ENCODE assay signal across 10 cellular contexts in genomic region chr2:44942304-44943030, GRCh38. TPM values are rescaled to one million over a fixed set of nuclear protein-coding genes. Genes with fewer than 3 reads are reported as not detected.
DNase-seq lines count a peak whose midpoint lies in the region; ATAC-seq and TF ChIP-seq lines count a peak whose summit lies in the region.
"Had no signal": no experiment of that assay in that cellular context is flagged by ENCODE, and none has a peak within 500 bp of the region (broad histone marks: within the 10 kb centered on the region; RNA-seq: fewer than 3 reads in every experiment).

No MANE protein-coding gene starts in this region.

- no peak overlapping the region for H3K4ac ChIP-seq in IMR-90 (ENCODE audit: low read depth, low read length)

- H3K9me1 ChIP-seq in IMR-90 (ENCODE audit: insufficient read depth, low read length): no peaks in the 10 kb centered on the region

- H3K79me1 ChIP-seq in IMR-90 (ENCODE audit: low read depth in 1 of 2, low read length in 2 of 2): no peaks in the 10 kb centered on the region

- no peaks in the 10 kb centered on the region for H3K36me3 ChIP-seq in IMR-90 (ENCODE audit: control insufficient read depth, insufficient read depth, low read length)
- H3K36me3 ChIP-seq in neuron (ENCODE audit: insufficient read depth, low read length): no peaks in the 10 kb centered on the region

- no peak for TF ChIP-seq CTCF in CD4-positive, alpha-beta T cell (IDR thresholded peaks at IDR 0.05)
- no peak for TF ChIP-seq CTCF in IMR-90 (conservative IDR thresholded peaks at IDR 0.05; ENCODE audit: low read depth, low read length)

- H3K27ac Mint-ChIP-seq in CD4-positive, alpha-beta T cell: no peak overlapping the region
- H3K27ac Mint-ChIP-seq in central memory CD8-positive, alpha-beta T cell (ENCODE audit: low read depth): peak overlapping the region; percentile 10

- H2BK15ac ChIP-seq in IMR-90 (ENCODE audit: low read depth, low read length): no peak overlapping the region

- H3K4me1 Mint-ChIP-seq in CD4-positive, alpha-beta T cell (ENCODE audit: low read depth): peaks cover 41% of the 10 kb centered on the region
- H3K4me1 Mint-ChIP-seq in central memory CD8-positive, alpha-beta T cell: peaks cover 39% of the 10 kb centered on the region

- no peak overlapping the region for H4K5ac ChIP-seq in IMR-90 (ENCODE audit: low read depth, low read length)

- dilution Hi-C loops in IMR-90 (cut with HindIII; ENCODE audit: low sequenced_read_pairs, unreplicated experiment): no loop called here

- intact Hi-C loops in CD4-positive, alpha-beta T cell (cut with DNase I, micrococcal nuclease): no loop called here
- intact Hi-C loops in IMR-90 (cut with micrococcal nuclease): no loop called here

- peak overlapping the region; percentile 71 for H3K4me3 Mint-ChIP-seq in CD4-positive, alpha-beta T cell
- peak overlapping the region; percentile 75 for H3K4me3 Mint-ChIP-seq in central memory CD8-positive, alpha-beta T cell

- H2BK120ac ChIP-seq in IMR-90 (ENCODE audit: low read depth, low read length): no peak overlapping the region

- H3K4me1 ChIP-seq in IMR-90 (ENCODE audit: control insufficient read depth, insufficient read depth, low read length) (no peaks in the 10 kb centered on the region; the same call in 1 of the 2 replicates), neuron (ENCODE audit: insufficient read depth, low read length) (peaks cover 43% of the 10 kb centered on the region)

- no peak overlapping the region for H3K9ac ChIP-seq in IMR-90 (ENCODE audit: low read depth, low read length)

- in situ Hi-C loops in IMR-90 (cut with MboI; ENCODE audit: low sequenced_read_pairs): no loop called here
- in situ Hi-C loops in ACHN (cut with HindIII; ENCODE audit: low pct_ligation_motif_present, low pct_unique_long_range_greater_than_20kb, low sequenced_read_pairs): no loop called here

- POLR2A ChIA-PET in CD4-positive, alpha-beta T cell (lab: Charles Lee): no interaction called here
- POLR2A ChIA-PET in IMR-90 (lab: Charles Lee; ENCODE audit: unreplicated experiment): no interaction called here

- no peak overlapping the region for H3K14ac ChIP-seq in IMR-90 (replicated peaks; ENCODE audit: low read depth, low read length)

- no peaks in the 10 kb centered on the region for H3K9me3 Mint-ChIP-seq in CD4-positive, alpha-beta T cell
- no peaks in the 10 kb centered on the region for H3K9me3 Mint-ChIP-seq in central memory CD8-positive, alpha-beta T cell

- no peak for TF ChIP-seq POLR2A in IMR-90 (IDR thresholded peaks at IDR 0.05; ENCODE audit: low read depth, low read length)

- H2AFZ ChIP-seq in IMR-90 (replicated peaks; ENCODE audit: low read length, poor library complexity) (no peak overlapping the region), neuron (ENCODE audit: low read depth, low read length) (no peak overlapping the region)

- H3K56ac ChIP-seq in IMR-90 (ENCODE audit: extremely low read depth, insufficient read depth, low read length): no peak overlapping the region

- H2AK5ac ChIP-seq in IMR-90 (ENCODE audit: low read depth, low read length): no peak overlapping the region

- DNase-seq in CD4-positive, alpha-beta T cell: no peak
- no peak for DNase-seq in IMR-90
- no peak for DNase-seq in central memory CD8-positive, alpha-beta T cell (ENCODE audit: low spot score in 2 of 2)
- no peak for DNase-seq in ACHN
- no peak for DNase-seq in OCI-M2 (lab: John Stamatoyannopoulos, UW; ENCODE audit: unreplicated experiment)
- no peak for DNase-seq in DMS79 (lab: John Stamatoyannopoulos, UW)
- DNase-seq in Ammon's horn (ENCODE audit: low spot score): no peak
- DNase-seq: NCI-H1436 treated with DMSO at 0.1 percent for 48 hours had no signal

- peaks cover 75% of the 10 kb centered on the region for H3K27me3 Mint-ChIP-seq in CD4-positive, alpha-beta T cell
- peaks cover 82% of the 10 kb centered on the region for H3K27me3 Mint-ChIP-seq in central memory CD8-positive, alpha-beta T cell

- no peak for ATAC-seq in CD4-positive, alpha-beta T cell (ENCODE audit: poor library complexity)
- no peak for ATAC-seq in IMR-90 (ENCODE audit: low read depth)
- ATAC-seq in central memory CD8-positive, alpha-beta T cell (replicated peaks; ENCODE audit: extremely low read depth, poor library complexity, severe bottlenecking): no peak

- no peak overlapping the region for H2BK5ac ChIP-seq in IMR-90 (ENCODE audit: low read depth, low read length, poor library complexity, severe bottlenecking)

- WGBS in IMR-90 (ENCODE audit: extremely low coverage in 2 of 2, insufficient read length in 1 of 2), 2 experiments: 5% methylated on average over 33 of the region's 69 CpGs; no CpG with 5 or more reads in 1 of the 2 experiments

- H3K4me3 ChIP-seq in IMR-90 (ENCODE audit: insufficient read depth, low read depth, low read length) (no peak overlapping the region), neuron (ENCODE audit: low read length) (peak overlapping the region; percentile 35)

- no TSS peak for BruUV-seq in IMR-90 (replicated peaks; lab: Mats Ljungman, UMichigan)

- no peak overlapping the region for H2BK20ac ChIP-seq in IMR-90 (ENCODE audit: low read depth, low read length)

- peak overlapping the region; percentile 24 for H2AK9ac ChIP-seq in IMR-90 (replicated peaks; ENCODE audit: low read depth, low read length, poor library complexity)

- H4K8ac ChIP-seq in IMR-90 (ENCODE audit: low read depth in 2 of 2, low read length in 2 of 2): no peak overlapping the region

- H3K23ac ChIP-seq in IMR-90 (ENCODE audit: low read depth, low read length): no peak overlapping the region

- no peaks in the 10 kb centered on the region for H4K20me1 ChIP-seq in IMR-90 (ENCODE audit: insufficient read depth, low read length)

- H3K27me3 ChIP-seq in CD4-positive, alpha-beta T cell (ENCODE audit: control insufficient read depth, insufficient read depth, low read length): peaks cover 91% of the 10 kb centered on the region
- peaks cover 98% of the 10 kb centered on the region for H3K27me3 ChIP-seq in IMR-90 (ENCODE audit: control insufficient read depth, insufficient read depth, low read length)
- peaks cover 96% of the 10 kb centered on the region for H3K27me3 ChIP-seq in neuron (ENCODE audit: insufficient read depth, low read length)

- no peaks in the 10 kb centered on the region for H3K36me3 Mint-ChIP-seq in CD4-positive, alpha-beta T cell (ENCODE audit: low read depth)
- no peaks in the 10 kb centered on the region for H3K36me3 Mint-ChIP-seq in central memory CD8-positive, alpha-beta T cell (ENCODE audit: insufficient read depth)

- no peaks in the 10 kb centered on the region for H3K9me3 ChIP-seq in CD4-positive, alpha-beta T cell (ENCODE audit: control insufficient read depth, low read length)
- H3K9me3 ChIP-seq in IMR-90 (ENCODE audit: control insufficient read depth, insufficient read depth, low read length): no peaks in the 10 kb centered on the region; the same call in 1 of the 2 replicates
- H3K9me3 ChIP-seq in neuron (ENCODE audit: low read length): peaks cover 4% of the 10 kb centered on the region

- no peak overlapping the region for H3K27ac ChIP-seq in CD4-positive, alpha-beta T cell (ENCODE audit: low read depth, low read length)
- H3K27ac ChIP-seq in IMR-90 (ENCODE audit: insufficient read depth, low read length): no peak overlapping the region

- no peak overlapping the region for H3K18ac ChIP-seq in IMR-90 (ENCODE audit: low read depth, low read length)

- TF ChIP-seq RAD21 in IMR-90 (IDR thresholded peaks at IDR 0.05; ENCODE audit: low read length): no peak

- H3K4me2 ChIP-seq in IMR-90 (ENCODE audit: low read depth, low read length): no peak overlapping the region; the same call in 1 of the 2 replicates

- no peak overlapping the region for H4K91ac ChIP-seq in IMR-90 (ENCODE audit: insufficient read depth, low read depth, low read length)

- CTCF ChIA-PET in CD4-positive, alpha-beta T cell (lab: Charles Lee): no interaction called here
- CTCF ChIA-PET in IMR-90 (lab: Yijun Ruan, JAX): no interaction called here

TF ChIP-seq in IMR-90, 13 proteins besides CTCF, POLR2A, EP300 and RAD21:
- TF ChIP-seq MXI1 (IDR thresholded peaks at IDR 0.05; ENCODE audit: borderline replicate concordance, low read depth, low read length) (no peak), MAZ (IDR thresholded peaks at IDR 0.05; ENCODE audit: borderline replicate concordance, low read depth, low read length) (no peak), BHLHE40 (IDR thresholded peaks at IDR 0.05; ENCODE audit: low read depth, low read length) (no peak), FOS (IDR thresholded peaks at IDR 0.05; ENCODE audit: low read depth, low read length) (no peak), MAFK (IDR thresholded peaks at IDR 0.05; ENCODE audit: low read depth, low read length) (no peak), CHD1 (IDR thresholded peaks at IDR 0.05; ENCODE audit: low read depth, low read length) (no peak), SMC3 (IDR thresholded peaks at IDR 0.05; ENCODE audit: low read depth, low read length) (no peak), CEBPB (IDR thresholded peaks at IDR 0.05; ENCODE audit: low read depth, low read length) (no peak), USF2 (IDR thresholded peaks at IDR 0.05; ENCODE audit: low read depth, low read length) (no peak), NFE2L2 (IDR thresholded peaks at IDR 0.05; ENCODE audit: low read depth, low read length) (no peak), RFX5 (IDR thresholded peaks at IDR 0.05; ENCODE audit: low read depth, low read length) (no peak), ELK1 (IDR thresholded peaks at IDR 0.05; ENCODE audit: borderline replicate concordance, low read depth, low read length) (no peak), RCOR1 (IDR thresholded peaks at IDR 0.05; ENCODE audit: insufficient replicate concordance, low read length) (no peak)

RNA-seq across cellular contexts. Expression of gene SIX3, which starts 1.0 kb away (rescaled TPM):
- not detected for total RNA-seq in CD4-positive, alpha-beta T cell
- total RNA-seq in IMR-90 (2012; rRNA removed): not detected in 2 replicates
- not detected in 2 replicates for polyA plus RNA-seq in IMR-90 (2012; rRNA removed)
- not detected in 2 replicates for polyA plus RNA-seq in IMR-90 (2012; cell fraction: cytosol; rRNA removed)
- not detected in 2 replicates for polyA plus RNA-seq in IMR-90 (2012; cell fraction: nucleus; rRNA removed; ENCODE audit: low replicate concordance)
- total RNA-seq: mononuclear cell had no signal
